1 cellular context compared by ENCODE assay signal in genomic region chr19:49761249-49761624, GRCh38.
TF ChIP-seq lines count a peak whose summit lies in the region.

No MANE protein-coding gene starts in this region.

TF ChIP-seq in SK-N-SH, 30 proteins besides CTCF, POLR2A, EP300 and RAD21:
- TF ChIP-seq PBX3 (IDR thresholded peaks at IDR 0.05) (no peak), CHD2 (IDR thresholded peaks at IDR 0.05; ENCODE audit: low read length, partially characterized antibody) (no peak), TEAD4 (IDR thresholded peaks at IDR 0.05; ENCODE audit: borderline replicate concordance, insufficient read depth) (no peak), NRF1 (IDR thresholded peaks at IDR 0.05; ENCODE audit: low read depth, low read length) (no peak), IRF3 (IDR thresholded peaks at IDR 0.05; ENCODE audit: low read depth, low read length) (no peak), GABPA (IDR thresholded peaks at IDR 0.05; ENCODE audit: low read depth) (no peak), TAF1 (IDR thresholded peaks at IDR 0.05; ENCODE audit: borderline replicate concordance, low read depth, low read length) (no peak), USF2 (IDR thresholded peaks at IDR 0.05; ENCODE audit: borderline replicate concordance, low read depth, low read length) (no peak), RCOR1 (IDR thresholded peaks at IDR 0.05; ENCODE audit: low read length) (no peak), MXI1 (IDR thresholded peaks at IDR 0.05; ENCODE audit: low read depth, low read length) (no peak), USF1 (IDR thresholded peaks at IDR 0.05; ENCODE audit: borderline replicate concordance, low read depth) (no peak), POLR2AphosphoS5 (IDR thresholded peaks at IDR 0.05; ENCODE audit: low read depth, low read length) (no peak), FOXJ3 (CRISPR knock-in tag; IDR thresholded peaks at IDR 0.05) (no peak), RXRA (IDR thresholded peaks at IDR 0.05; ENCODE audit: borderline replicate concordance, low read depth) (no peak), FOSL2 (IDR thresholded peaks at IDR 0.05; ENCODE audit: borderline replicate concordance, low read depth) (no peak), MEF2A (IDR thresholded peaks at IDR 0.05; ENCODE audit: borderline replicate concordance, low read depth) (no peak), ELF1 (IDR thresholded peaks at IDR 0.05) (no peak)
